In genomic region chr1:20137055-20137454, GRCh38 we compare ENCODE assay signal across 21 cellular contexts. TPM values are rescaled to one million over a fixed set of nuclear protein-coding genes. Genes with fewer than 3 reads are reported as not detected.
DNase-seq lines count a peak whose midpoint lies in the region; ATAC-seq and TF ChIP-seq lines count a peak whose summit lies in the region.
"Had no signal": no experiment of that assay in that cellular context is flagged by ENCODE, and none has a peak within 500 bp of the region (broad histone marks: within the 10 kb centered on the region; RNA-seq: fewer than 3 reads in every experiment).

No MANE protein-coding gene starts in this region.

- no peak overlapping the region for H3K4me3 ChIP-seq in endodermal cell (ENCODE audit: low read length)
- H3K4me3 ChIP-seq in gastrocnemius medialis: no peak overlapping the region

- no peaks in the 10 kb centered on the region for H3K27me3 Mint-ChIP-seq in Calu3 (ENCODE audit: unreplicated experiment)
- peaks cover 1% of the 10 kb centered on the region for H3K27me3 Mint-ChIP-seq in endodermal cell (ENCODE audit: insufficient read depth)

- H3K36me3 Mint-ChIP-seq in Calu3 (ENCODE audit: insufficient read depth, unreplicated experiment): peaks cover 7% of the 10 kb centered on the region
- H3K36me3 Mint-ChIP-seq in endodermal cell (ENCODE audit: low read depth): no peaks in the 10 kb centered on the region

- CTCF ChIA-PET in Calu3 (lab: Charles Lee): no interaction called here

- in situ Hi-C loops in gastrocnemius medialis (cut with MboI; ENCODE audit: low sequenced_read_pairs in 4 of 4): no loop called here

- H3K9me3 ChIP-seq in endodermal cell (ENCODE audit: control insufficient read depth, low read length) (no peaks in the 10 kb centered on the region), gastrocnemius medialis (no peaks in the 10 kb centered on the region)
- H3K9me3 ChIP-seq: SK-N-SH had no signal

- H3K27ac Mint-ChIP-seq in Calu3 (ENCODE audit: unreplicated experiment): peak overlapping the region; percentile 63
- H3K27ac Mint-ChIP-seq in endodermal cell: no peak overlapping the region
- H3K27ac Mint-ChIP-seq: CD4-positive, alpha-beta T cell had no signal

- DNase-seq in Calu3 (peak; percentile 54), NCI-H510A (lab: John Stamatoyannopoulos, UW) (peak; percentile 60), endodermal cell (peak; percentile 10), mucosa of gallbladder (ENCODE audit: low spot score) (peak; percentile 55), gastrocnemius medialis (no peak), SIG-M5 (lab: John Stamatoyannopoulos, UW) (no peak)
- DNase-seq in activated CD8-positive, alpha-beta memory T cell treated with anti-CD3 and anti-CD28 coated beads, Interleukin-2, amount 50 U/mL, for 4 hours: no peak
- DNase-seq: AML-193; CD4-positive, alpha-beta T cell; DND-41; GF-D8; NCI-H1048; NCI-H146; NCI-H226; NCI-H69; NK-92 treated with Interleukin-12 subunit alpha and Interleukin-12 subunit beta, amount 100 ng/mL, for 24 hours; SK-N-SH had no signal

- no peak overlapping the region for H3K4me3 Mint-ChIP-seq in Calu3 (ENCODE audit: low read depth, unreplicated experiment)
- H3K4me3 Mint-ChIP-seq in endodermal cell: no peak overlapping the region
- H3K4me3 Mint-ChIP-seq: CD4-positive, alpha-beta T cell had no signal

- no peak overlapping the region for H3K27ac ChIP-seq in endodermal cell (ENCODE audit: low read depth, low read length)
- no peak overlapping the region for H3K27ac ChIP-seq in gastrocnemius medialis

- 84 to 96% methylated on average over 3 to 4 of the region's 4 CpGs for WGBS in endodermal cell (ENCODE audit: insufficient coverage in 1 of 2, insufficient read length in 1 of 2), 2 experiments

- H3K27me3 ChIP-seq in endodermal cell (ENCODE audit: control insufficient read depth, insufficient read depth, low read length, poor library complexity, severe bottlenecking) (no peaks in the 10 kb centered on the region), gastrocnemius medialis (no peaks in the 10 kb centered on the region)

- H3K4me1 ChIP-seq in endodermal cell (ENCODE audit: control insufficient read depth, insufficient read depth, low read length) (no peaks in the 10 kb centered on the region), gastrocnemius medialis (no peaks in the 10 kb centered on the region)

- no peak overlapping the region for H3K9ac ChIP-seq in endodermal cell (ENCODE audit: extremely low read depth, low read length, poor library complexity, severe bottlenecking)
- H3K9ac ChIP-seq: SK-N-SH had no signal

- H3K4me1 Mint-ChIP-seq in Calu3 (ENCODE audit: low read depth, unreplicated experiment) (peaks cover 22% of the 10 kb centered on the region), endodermal cell (no peaks in the 10 kb centered on the region)

- BruUV-seq in Calu3 (replicated peaks; lab: Mats Ljungman, UMichigan): no TSS peak

- TF ChIP-seq CTCF in Calu3 (IDR thresholded peaks at IDR 0.05; ENCODE audit: unreplicated experiment) (no peak), endodermal cell (conservative IDR thresholded peaks at IDR 0.05) (no peak), gastrocnemius medialis (IDR thresholded peaks at IDR 0.05 in 4 of 5, conservative IDR thresholded peaks at IDR 0.05 in 1 of 5) (no peak)

- no peaks in the 10 kb centered on the region for H3K36me3 ChIP-seq in endodermal cell (ENCODE audit: control insufficient read depth, insufficient read depth, low read length)
- no peaks in the 10 kb centered on the region for H3K36me3 ChIP-seq in gastrocnemius medialis

- no peak for ATAC-seq in gastrocnemius medialis
- no peak for ATAC-seq in HG03457 (IDR thresholded peaks at IDR 0.05; ENCODE audit: unreplicated experiment)
- ATAC-seq: Right ventricle myocardium inferior had no signal

- TF ChIP-seq POLR2A in gastrocnemius medialis (IDR thresholded peaks at IDR 0.05): no peak

- intact Hi-C loops in Calu3 (cut with micrococcal nuclease; ENCODE audit: unreplicated experiment): no loop called here
- intact Hi-C loops in gastrocnemius medialis (cut with DNase I; ENCODE audit: low total_unique reads): no loop called here

- H3K9me3 Mint-ChIP-seq in Calu3 (ENCODE audit: low read depth, unreplicated experiment): no peaks in the 10 kb centered on the region
- peaks cover 4% of the 10 kb centered on the region for H3K9me3 Mint-ChIP-seq in endodermal cell
- H3K9me3 Mint-ChIP-seq: CD4-positive, alpha-beta T cell had no signal

RNA-seq across cellular contexts. Expression of gene PLA2G2F, which starts 2.1 kb away (rescaled TPM):
- not detected in 2 replicates for total RNA-seq in Calu3 (2022)
- total RNA-seq in endodermal cell: not detected
- not detected for polyA plus RNA-seq in endodermal cell (2013, experiment 1 of 2)
- not detected for polyA plus RNA-seq in endodermal cell (2013, experiment 2 of 2)
- total RNA-seq in mucosa of gallbladder: 0.92 TPM
- total RNA-seq in gastrocnemius medialis: not detected
- total RNA-seq: A673; CD4-positive, alpha-beta T cell; H4; Right ventricle myocardium inferior had no signal
- polyA plus RNA-seq: SK-N-SH had no signal

RNA-seq across cellular contexts. Expression of gene PLA2G2D, which starts 17.7 kb away (rescaled TPM):
- total RNA-seq in Calu3 (2022): not detected in 2 replicates
- not detected for total RNA-seq in endodermal cell
- polyA plus RNA-seq in endodermal cell (2013, experiment 1 of 2): not detected
- not detected for polyA plus RNA-seq in endodermal cell (2013, experiment 2 of 2)
- not detected for total RNA-seq in mucosa of gallbladder
- not detected for total RNA-seq in gastrocnemius medialis
- total RNA-seq: A673; CD4-positive, alpha-beta T cell; H4; Right ventricle myocardium inferior had no signal
- polyA plus RNA-seq: SK-N-SH had no signal

RNA-seq across cellular contexts. Expression of gene UBXN10, which starts 48.8 kb away (rescaled TPM):
- 0.33 and 0.37 TPM in 2 replicates for total RNA-seq in Calu3 (2022)
- total RNA-seq in endodermal cell: 1 to 10 TPM; 1.7 to 2.6 TPM
- polyA plus RNA-seq in endodermal cell (2013, experiment 1 of 2): 1.1 TPM
- polyA plus RNA-seq in endodermal cell (2013, experiment 2 of 2): 1.0 TPM
- 2.3 TPM for total RNA-seq in mucosa of gallbladder
- total RNA-seq in gastrocnemius medialis: 1 to 10 TPM in 1 of 4 donors, under 1 TPM in 2, not detected in 1; 0.18 to 4.3 (median 0.19) TPM
- total RNA-seq: A673, H4 had no signal
- polyA plus RNA-seq: SK-N-SH had no signal

RNA-seq across cellular contexts. Expression of gene PLA2G2C, which starts 49.3 kb away (rescaled TPM):
- total RNA-seq in Calu3 (2022) (not detected in 2 replicates), endodermal cell (not detected), mucosa of gallbladder (not detected), gastrocnemius medialis (not detected)
- not detected for polyA plus RNA-seq in endodermal cell (2013, experiment 1 of 2)
- polyA plus RNA-seq in endodermal cell (2013, experiment 2 of 2): not detected
- total RNA-seq: A673; CD4-positive, alpha-beta T cell; H4; Right ventricle myocardium inferior had no signal
- polyA plus RNA-seq: SK-N-SH had no signal

Comparison
In these comparisons a context has a peak if more than half of its experiments do, and no peak if none do; other contexts are left out.
1. DNase-seq: peak in Calu3 (single experiment), NCI-H510A (single experiment), endodermal cell (single experiment) and mucosa of gallbladder (single experiment); none in gastrocnemius medialis (0 of 2), SIG-M5 (single experiment) and activated CD8-positive, alpha-beta memory T cell treated with anti-CD3 and anti-CD28 coated beads, Interleukin-2, amount 50 U/mL, for 4 hours (single experiment).